Comparison of ENCODE assay signal across 25 cellular contexts in genomic region chr7:83824214-83824613, GRCh38.
DNase-seq lines count a peak whose midpoint lies in the region; FAIRE-seq and TF ChIP-seq lines count a peak whose summit lies in the region.
"Had no signal": no experiment of that assay in that cellular context is flagged by ENCODE, and none has a peak within 500 bp of the region (broad histone marks: within the 10 kb centered on the region; RNA-seq: fewer than 3 reads in every experiment).

No MANE protein-coding gene starts in this region.

- 73% methylated on average over 2 of the region's 2 CpGs for WGBS in hepatocyte (ENCODE audit: low lambda C conversion rate, missing lambda C conversion rate)
- whole genome bisulfite sequencing in smooth muscle cell (ENCODE audit: low lambda C conversion rate) = 71% methylated on average over 2 of the region's 2 CpGs

- H3K4me1 ChIP-seq in ACC112 (ENCODE audit: control insufficient read depth, insufficient read depth, low read length, unreplicated experiment) (peaks cover 30% of the 10 kb centered on the region), astrocyte (ENCODE audit: insufficient read depth, low read length) (no peaks in the 10 kb centered on the region), hepatocyte (ENCODE audit: insufficient read depth) (no peaks in the 10 kb centered on the region), smooth muscle cell (ENCODE audit: low read depth) (no peaks in the 10 kb centered on the region)
- H3K4me1 ChIP-seq: adrenal gland; BLaER1 treated with 17β-estradiol and CSF1 and Interleukin-3, amounts not matched to agents 10 nM and 100 nM; spleen had no signal

- H3K79me2 ChIP-seq in ACC112 (ENCODE audit: control insufficient read depth, insufficient read depth, low read length, unreplicated experiment) = no peaks in the 10 kb centered on the region
- no peaks in the 10 kb centered on the region for H3K79me2 ChIP-seq in astrocyte (ENCODE audit: insufficient read depth, low read length)
- H3K79me2 ChIP-seq in hepatocyte = no peaks in the 10 kb centered on the region
- H3K79me2 ChIP-seq in smooth muscle cell (ENCODE audit: low read depth) = no peaks in the 10 kb centered on the region

- H3K27me3 Mint-ChIP-seq in astrocyte (ENCODE audit: low read depth, unreplicated experiment) = no peaks in the 10 kb centered on the region
- H3K27me3 Mint-ChIP-seq: activated CD8-positive, alpha-beta T cell treated with anti-CD3 and anti-CD28 coated beads for 36 hours; stimulated activated naive CD8-positive, alpha-beta T cell treated with anti-CD3 and anti-CD28 coated beads, Interleukin-15, Interleukin-2, amounts not matched to agents 100 ng/mL and 50 ng/mL, for 24 hours had no signal

- FAIRE-seq in astrocyte (lab: Jason Lieb, UNC) = no peak

- peak overlapping the region; percentile 20 for H2AFZ ChIP-seq in ACC112 (ENCODE audit: low read length, unreplicated experiment)
- no peak overlapping the region for H2AFZ ChIP-seq in astrocyte (ENCODE audit: low read depth, low read length)
- H2AFZ ChIP-seq in hepatocyte = no peak overlapping the region
- H2AFZ ChIP-seq in smooth muscle cell (ENCODE audit: low read depth) = no peak overlapping the region

- H3K27ac ChIP-seq in ACC112 (ENCODE audit: low read depth, low read length) (peak overlapping the region; percentile 63), astrocyte (ENCODE audit: low read depth, low read length) (no peak overlapping the region), hepatocyte (no peak overlapping the region), smooth muscle cell (ENCODE audit: low read depth) (no peak overlapping the region)
- H3K27ac ChIP-seq: adrenal gland; BLaER1 treated with 17β-estradiol and CSF1 and Interleukin-3, amounts not matched to agents 10 nM and 100 nM; dorsolateral prefrontal cortex; HL-60; neutrophil; spleen had no signal

- peak; percentile 1 for DNase-seq in HS-27A (ENCODE audit: low read depth)
- peak; percentile 24 for DNase-seq in astrocyte (ENCODE audit: low read depth)
- peak; percentile 24 for DNase-seq in fibroblast of the aortic adventitia (ENCODE audit: low read depth)
- no peak for DNase-seq in hepatocyte (ENCODE audit: low spot score)
- DNase-seq in smooth muscle cell (lab: John Stamatoyannopoulos, UW; ENCODE audit: unreplicated experiment) = no peak
- no peak for DNase-seq in middle frontal gyrus (ENCODE audit: extremely low spot score, low spot score)
- DNase-seq in KG1 (lab: John Stamatoyannopoulos, UW) = no peak
- DNase-seq: ACHN; activated CD4-positive, CD25-positive, alpha-beta regulatory T cell treated with anti-CD3 and anti-CD28 coated beads, Interleukin-2, amount 50 U/mL, for 72 hours; activated CD8-positive, alpha-beta T cell treated with anti-CD3 and anti-CD28 coated beads for 36 hours; activated gamma-delta T cell treated with Interleukin-2 at 50 U/mL for 16 hours; activated T-cell treated with anti-CD3 and anti-CD28 coated beads for 4 hours; adrenal gland; dorsolateral prefrontal cortex; GOT3; NCI-H748 treated with DMSO at 0.1 percent for 48 hours; SHP77; spleen; stimulated activated CD4-positive, alpha-beta T cell treated with anti-CD3 and anti-CD28 coated beads, Interleukin-4, amount 100 ng/mL, for 1 hour; trophoblast cell had no signal

- no peaks in the 10 kb centered on the region for H3K9me2 ChIP-seq in hepatocyte (replicated peaks; ENCODE audit: insufficient read depth)

- H3K4me1 Mint-ChIP-seq in astrocyte (ENCODE audit: low read depth, unreplicated experiment) = peaks cover 2% of the 10 kb centered on the region

- H3K4me3 ChIP-seq in ACC112 (ENCODE audit: low read depth, low read length) (peak overlapping the region; percentile 15; the same call in 1 of the 2 replicates), astrocyte (ENCODE audit: insufficient read depth, low read depth, low read length) (no peak overlapping the region), fibroblast of the aortic adventitia (ENCODE audit: low read depth, low read length) (no peak overlapping the region), hepatocyte (no peak overlapping the region), smooth muscle cell (no peak overlapping the region)
- H3K4me3 ChIP-seq: adrenal gland; BLaER1 treated with 17β-estradiol and CSF1 and Interleukin-3, amounts not matched to agents 10 nM and 100 nM; dorsolateral prefrontal cortex; spleen had no signal

- no peaks in the 10 kb centered on the region for H3K36me3 Mint-ChIP-seq in astrocyte (ENCODE audit: low read depth, unreplicated experiment)

- H3K9me3 ChIP-seq in astrocyte (ENCODE audit: insufficient read depth, low read depth, low read length) (no peaks in the 10 kb centered on the region), hepatocyte (ENCODE audit: low read depth) (no peaks in the 10 kb centered on the region), smooth muscle cell (replicated peaks; ENCODE audit: low read depth) (no peaks in the 10 kb centered on the region)
- H3K9me3 ChIP-seq: adrenal gland; BLaER1 treated with 17β-estradiol and CSF1 and Interleukin-3, amounts not matched to agents 10 nM and 100 nM; neutrophil; spleen had no signal

- H3K4me3 Mint-ChIP-seq in astrocyte (ENCODE audit: unreplicated experiment) = no peak overlapping the region
- H3K4me3 Mint-ChIP-seq: activated CD8-positive, alpha-beta T cell treated with anti-CD3 and anti-CD28 coated beads for 36 hours; stimulated activated naive CD8-positive, alpha-beta T cell treated with anti-CD3 and anti-CD28 coated beads, Interleukin-15, Interleukin-2, amounts not matched to agents 100 ng/mL and 50 ng/mL, for 24 hours had no signal

- no peak overlapping the region for H3K9ac ChIP-seq in astrocyte (ENCODE audit: low read length)
- no peak overlapping the region for H3K9ac ChIP-seq in smooth muscle cell (ENCODE audit: low read depth)
- H3K9ac ChIP-seq: BLaER1 treated with 17β-estradiol and CSF1 and Interleukin-3, amounts not matched to agents 10 nM and 100 nM had no signal

- H3K36me3 ChIP-seq in ACC112 (ENCODE audit: insufficient read depth, low read length) (no peaks in the 10 kb centered on the region), astrocyte (ENCODE audit: insufficient read depth, low read length) (no peaks in the 10 kb centered on the region), hepatocyte (replicated peaks; ENCODE audit: insufficient read depth, low read depth) (no peaks in the 10 kb centered on the region), smooth muscle cell (ENCODE audit: low read depth) (no peaks in the 10 kb centered on the region)
- H3K36me3 ChIP-seq: adrenal gland; BLaER1 treated with 17β-estradiol and CSF1 and Interleukin-3, amounts not matched to agents 10 nM and 100 nM; neutrophil; spleen had no signal

- H3K4me2 ChIP-seq in astrocyte (ENCODE audit: low read length) (peak overlapping the region; percentile 9), hepatocyte (no peak overlapping the region), smooth muscle cell (no peak overlapping the region)
- H3K4me2 ChIP-seq: BLaER1 treated with 17β-estradiol and CSF1 and Interleukin-3, amounts not matched to agents 10 nM and 100 nM had no signal

- no peaks in the 10 kb centered on the region for H4K20me1 ChIP-seq in astrocyte (ENCODE audit: insufficient read depth, low read length)
- H4K20me1 ChIP-seq in hepatocyte (ENCODE audit: insufficient read depth, poor library complexity, severe bottlenecking) = no peaks in the 10 kb centered on the region
- H4K20me1 ChIP-seq in smooth muscle cell (ENCODE audit: low read depth) = no peaks in the 10 kb centered on the region
- H4K20me1 ChIP-seq: BLaER1 treated with 17β-estradiol and CSF1 and Interleukin-3, amounts not matched to agents 10 nM and 100 nM had no signal

- no peaks in the 10 kb centered on the region for H3K27me3 ChIP-seq in ACC112 (ENCODE audit: insufficient read depth, low read length)
- H3K27me3 ChIP-seq in astrocyte (ENCODE audit: insufficient read depth, low read length) = no peaks in the 10 kb centered on the region
- no peaks in the 10 kb centered on the region for H3K27me3 ChIP-seq in hepatocyte
- H3K27me3 ChIP-seq in smooth muscle cell (ENCODE audit: low read depth) = no peaks in the 10 kb centered on the region
- H3K27me3 ChIP-seq: adrenal gland; BLaER1 treated with 17β-estradiol and CSF1 and Interleukin-3, amounts not matched to agents 10 nM and 100 nM; dorsolateral prefrontal cortex; neutrophil; spleen had no signal

- no peaks in the 10 kb centered on the region for H3F3A ChIP-seq in smooth muscle cell (ENCODE audit: low read depth)

- H3K27ac Mint-ChIP-seq in astrocyte (ENCODE audit: unreplicated experiment) = no peak overlapping the region
- H3K27ac Mint-ChIP-seq: activated CD8-positive, alpha-beta T cell treated with anti-CD3 and anti-CD28 coated beads for 36 hours; stimulated activated naive CD8-positive, alpha-beta T cell treated with anti-CD3 and anti-CD28 coated beads, Interleukin-15, Interleukin-2, amounts not matched to agents 100 ng/mL and 50 ng/mL, for 24 hours had no signal

- no peak for TF ChIP-seq CTCF in astrocyte (IDR thresholded peaks at IDR 0.05; ENCODE audit: insufficient read depth, low read depth, low read length)
- TF ChIP-seq CTCF in fibroblast of the aortic adventitia (IDR thresholded peaks at IDR 0.05; ENCODE audit: insufficient read depth, low read length) = no peak
- no peak for TF ChIP-seq CTCF in hepatocyte (IDR thresholded peaks at IDR 0.05; ENCODE audit: poor library complexity)
- TF ChIP-seq CTCF in smooth muscle cell (IDR thresholded peaks at IDR 0.05; ENCODE audit: borderline replicate concordance, insufficient read depth, poor library complexity, severe bottlenecking) = no peak

- H3K9me3 Mint-ChIP-seq in astrocyte (ENCODE audit: unreplicated experiment) = no peaks in the 10 kb centered on the region
- H3K9me3 Mint-ChIP-seq: stimulated activated naive CD8-positive, alpha-beta T cell treated with anti-CD3 and anti-CD28 coated beads, Interleukin-15, Interleukin-2, amounts not matched to agents 100 ng/mL and 50 ng/mL, for 24 hours had no signal

Comparison
In these comparisons a context has a peak if more than half of its experiments do, and no peak if none do; other contexts are left out.
1. DNase-seq: peak in HS-27A (single experiment), astrocyte (single experiment) and fibroblast of the aortic adventitia (single experiment); none in hepatocyte (single experiment), smooth muscle cell (single experiment), middle frontal gyrus (single experiment) and KG1 (single experiment).